In genomic region chr3:123521179-123521969, GRCh38 we compare ENCODE assay signal across 12 cellular contexts.
DNase-seq lines count a peak whose midpoint lies in the region; ATAC-seq and TF ChIP-seq lines count a peak whose summit lies in the region.
"Had no signal": no experiment of that assay in that cellular context is flagged by ENCODE, and none has a peak within 500 bp of the region (broad histone marks: within the 10 kb centered on the region; RNA-seq: fewer than 3 reads in every experiment).

No MANE protein-coding gene starts in this region.

- ATAC-seq in activated T-cell treated with anti-CD3 and anti-CD28 coated beads, Interleukin-2, amount 50 U/mL, for 4 hours: no peak
- ATAC-seq in HG03432 (IDR thresholded peaks at IDR 0.05; ENCODE audit: unreplicated experiment) (no peak), HG02610 (IDR thresholded peaks at IDR 0.05; ENCODE audit: unreplicated experiment) (no peak)
- ATAC-seq: foreskin keratinocyte had no signal

- H3K36me3 Mint-ChIP-seq in activated T-cell treated with anti-CD3 and anti-CD28 coated beads, Interleukin-2, amount 50 U/mL, for 4 hours (ENCODE audit: insufficient read depth): peaks cover 18% of the 10 kb centered on the region
- peaks cover 15% of the 10 kb centered on the region for H3K36me3 Mint-ChIP-seq in progenitor cell of endocrine pancreas (ENCODE audit: insufficient read depth)

- peak overlapping the region; percentile 8 for H3K27ac Mint-ChIP-seq in progenitor cell of endocrine pancreas
- H3K27ac Mint-ChIP-seq: T-helper 2 cell treated with Interferon-gamma antibody and Interleukin-4, amounts not matched to agents 5 μg/mL and 100 μg/mL, for 36 hours had no signal

- H3K27me3 Mint-ChIP-seq in activated T-cell treated with anti-CD3 and anti-CD28 coated beads, Interleukin-2, amount 50 U/mL, for 4 hours (ENCODE audit: low read depth): no peaks in the 10 kb centered on the region
- no peaks in the 10 kb centered on the region for H3K27me3 Mint-ChIP-seq in progenitor cell of endocrine pancreas

- H3K9me3 Mint-ChIP-seq in activated T-cell treated with anti-CD3 and anti-CD28 coated beads, Interleukin-2, amount 50 U/mL, for 4 hours: no peaks in the 10 kb centered on the region
- no peaks in the 10 kb centered on the region for H3K9me3 Mint-ChIP-seq in progenitor cell of endocrine pancreas (ENCODE audit: low read depth)
- H3K9me3 Mint-ChIP-seq: T-helper 2 cell treated with Interferon-gamma antibody and Interleukin-4, amounts not matched to agents 5 μg/mL and 100 μg/mL, for 36 hours had no signal

- peak overlapping the region; percentile 38 for H3K4me3 Mint-ChIP-seq in activated T-cell treated with anti-CD3 and anti-CD28 coated beads, Interleukin-2, amount 50 U/mL, for 4 hours
- H3K4me3 Mint-ChIP-seq in progenitor cell of endocrine pancreas (ENCODE audit: low read depth): no peak overlapping the region
- H3K4me3 Mint-ChIP-seq: T-helper 2 cell treated with Interferon-gamma antibody and Interleukin-4, amounts not matched to agents 5 μg/mL and 100 μg/mL, for 36 hours had no signal

- TF ChIP-seq CTCF in progenitor cell of endocrine pancreas (IDR thresholded peaks at IDR 0.05; ENCODE audit: unreplicated experiment): no peak

- DNase-seq in activated T-cell treated with anti-CD3 and anti-CD28 coated beads, Interleukin-2, amount 50 U/mL, for 4 hours: no peak
- no peak for DNase-seq in activated T-cell treated with anti-CD3 and anti-CD28 coated beads, Interleukin-2, amount 50 U/mL, for 1 hour
- peak; percentile 13 for DNase-seq in OCI-M1 (lab: John Stamatoyannopoulos, UW)
- DNase-seq in dermis microvascular lymphatic vessel endothelial cell (ENCODE audit: low read depth in 2 of 2): peak; percentile 45 to 74
- no peak for DNase-seq in progenitor cell of endocrine pancreas (ENCODE audit: low spot score, unreplicated experiment)
- no peak for DNase-seq in mucosa of gallbladder (ENCODE audit: low spot score)
- DNase-seq: foreskin keratinocyte, NCI-H1417 treated with DMSO at 0.1 percent for 48 hours, thyroid gland had no signal

- H3K4me1 Mint-ChIP-seq in activated T-cell treated with anti-CD3 and anti-CD28 coated beads, Interleukin-2, amount 50 U/mL, for 4 hours (ENCODE audit: low read depth): peaks cover 53% of the 10 kb centered on the region
- peaks cover 16% of the 10 kb centered on the region for H3K4me1 Mint-ChIP-seq in progenitor cell of endocrine pancreas (ENCODE audit: low read depth)

Comparison
In these comparisons a context has a peak if more than half of its experiments do, and no peak if none do; other contexts are left out.
1. DNase-seq: peak in OCI-M1 (single experiment) and dermis microvascular lymphatic vessel endothelial cell (2 of 2); none in activated T-cell treated with anti-CD3 and anti-CD28 coated beads, Interleukin-2, amount 50 U/mL, for 4 hours (single experiment), activated T-cell treated with anti-CD3 and anti-CD28 coated beads, Interleukin-2, amount 50 U/mL, for 1 hour (single experiment), progenitor cell of endocrine pancreas (single experiment) and mucosa of gallbladder (single experiment).